Comparison of ENCODE assay signal across 9 cellular contexts in the genomic region with DNA sequence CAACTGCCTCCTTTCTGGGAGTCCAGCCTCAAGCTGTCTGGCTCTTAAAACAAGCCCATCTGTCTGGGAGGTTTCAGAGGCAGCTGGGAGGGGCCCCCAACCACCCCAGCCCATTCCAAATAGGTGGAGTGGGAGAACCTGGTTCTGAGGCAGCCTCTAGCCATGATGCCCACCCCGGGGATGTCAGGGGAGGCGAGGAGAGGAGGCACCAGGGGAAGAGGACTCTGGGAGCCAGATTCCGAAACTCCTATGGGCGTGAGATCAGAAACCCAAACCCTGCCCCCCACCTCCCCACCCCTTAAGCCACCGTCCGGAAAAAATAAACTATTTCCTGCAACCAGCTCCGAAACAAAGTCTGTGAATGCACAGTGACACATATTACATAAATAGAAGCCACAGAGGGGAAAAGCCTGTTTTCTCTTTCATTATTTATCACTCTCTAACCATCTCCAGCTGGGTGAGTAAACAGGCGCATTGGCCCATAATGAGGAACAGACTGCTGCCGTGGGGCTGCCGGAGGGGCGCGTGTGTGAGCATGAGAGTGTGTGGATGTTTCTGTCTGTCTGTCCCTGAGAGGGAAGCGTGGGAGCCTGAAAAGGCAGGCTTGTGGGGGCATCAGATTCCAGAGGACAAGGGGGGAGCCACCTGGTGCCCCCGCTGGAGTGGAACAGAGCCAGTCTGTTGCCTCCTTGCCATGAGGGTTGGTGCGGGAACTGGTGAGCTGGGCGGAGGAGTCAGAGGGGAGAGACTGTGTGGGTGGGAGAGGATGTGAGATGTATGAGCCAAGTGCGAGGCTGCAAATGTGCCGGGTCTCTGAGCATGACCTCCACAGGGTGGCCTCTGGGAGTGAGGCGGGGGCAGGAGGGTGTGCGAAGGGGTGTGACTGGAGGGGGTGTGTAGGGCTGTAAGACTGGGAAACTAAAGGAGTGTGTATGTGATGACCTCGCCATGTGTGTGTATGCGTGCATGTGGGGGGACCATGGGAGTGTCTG. TPM values are rescaled to one million over a fixed set of nuclear protein-coding genes. Genes with fewer than 3 reads are reported as not detected.
A peak's percentile ranks its signal among the peaks of the same experiment; 100 is the strongest.
DNase-seq lines count a peak whose midpoint lies in the region; ATAC-seq and TF ChIP-seq lines count a peak whose summit lies in the region.
"Had no signal": no experiment of that assay in that cellular context is flagged by ENCODE, and none has a peak within 500 bp of the region (broad histone marks: within the 10 kb centered on the region; RNA-seq: fewer than 3 reads in every experiment).

No MANE protein-coding gene starts in this region.

- ATAC-seq in GM21717 (IDR thresholded peaks at IDR 0.05; ENCODE audit: unreplicated experiment) = peak; percentile 90
- ATAC-seq: body of pancreas had no signal

- DNase-seq in M059J (ENCODE audit: low read depth) (peak; percentile 26), fibroblast of gingiva (ENCODE audit: low read depth) (peak; percentile 64), HK-2 (ENCODE audit: unreplicated experiment) (no peak), NCI-H2227 (lab: John Stamatoyannopoulos, UW; ENCODE audit: unreplicated experiment) (no peak)
- peak; percentile 69 to 73 for DNase-seq in activated CD4-positive, alpha-beta T cell treated with anti-CD3 and anti-CD28 coated beads, Interleukin-2, amount 50 U/mL, for 4 hours
- peak; percentile 46 to 60 for DNase-seq in stimulated activated CD4-positive, alpha-beta T cell treated with anti-CD3 and anti-CD28 coated beads, Interleukin-4, amount 100 ng/mL, for 48 hours (ENCODE audit: low read depth in 2 of 2)

- 0 out of 2 replicates have a peak, but pooled peaks have one; percentile 2 for TF ChIP-seq CTCF in GM12874 (IDR thresholded peaks at IDR 0.05; ENCODE audit: insufficient read depth, low read depth, low read length)

RNA-seq across cellular contexts. Expression of a gene that starts 14.3 kb away (rescaled TPM):
- 6.5 and 11.6 TPM in 2 replicates for total RNA-seq in M059J (2014; rRNA removed; shearing (Covaris generic))

Comparison
In these comparisons a context has a peak if more than half of its experiments do, and no peak if none do; other contexts are left out.
1. DNase-seq: peak in M059J (single experiment), activated CD4-positive, alpha-beta T cell treated with anti-CD3 and anti-CD28 coated beads, Interleukin-2, amount 50 U/mL, for 4 hours (2 of 2), fibroblast of gingiva (single experiment) and stimulated activated CD4-positive, alpha-beta T cell treated with anti-CD3 and anti-CD28 coated beads, Interleukin-4, amount 100 ng/mL, for 48 hours (2 of 2); none in HK-2 (single experiment) and NCI-H2227 (single experiment).